Comparison of ENCODE assay signal across 14 cellular contexts in genomic region chr1:45643341-45643740, GRCh38.
"Had no signal": no experiment of that assay in that cellular context is flagged by ENCODE, and none has a peak within 500 bp of the region (broad histone marks: within the 10 kb centered on the region; RNA-seq: fewer than 3 reads in every experiment).

No MANE protein-coding gene starts in this region.

- H3K27me3 Mint-ChIP-seq: activated CD4-positive, alpha-beta memory T cell treated with anti-CD3 and anti-CD28 coated beads, Interleukin-2, amount 10 ng/mL, durations not matched to agents 7 days and 5 days; dendritic cell treated with granulocyte-macrophage colony-stimulating factor and Interleukin-4, amounts not matched to agents 40 ng/mL and 50 ng/mL, for 4 days; naive thymus-derived CD8-positive, alpha-beta T cell had no signal

- H3K9me3 Mint-ChIP-seq: activated CD4-positive, alpha-beta memory T cell treated with anti-CD3 and anti-CD28 coated beads, Interleukin-2, amount 10 ng/mL, durations not matched to agents 7 days and 5 days; activated naive CD4-positive, alpha-beta T cell treated with anti-CD3 and anti-CD28 coated beads for 36 hours; dendritic cell treated with granulocyte-macrophage colony-stimulating factor and Interleukin-4, amounts not matched to agents 40 ng/mL and 50 ng/mL, for 4 days; endodermal cell; naive thymus-derived CD8-positive, alpha-beta T cell; T-helper 2 cell treated with Interferon-gamma antibody and Interleukin-4, amounts not matched to agents 5 μg/mL and 100 μg/mL, for 36 hours had no signal

- H3K27ac Mint-ChIP-seq: activated CD4-positive, alpha-beta memory T cell treated with anti-CD3 and anti-CD28 coated beads, Interleukin-2, amount 10 ng/mL, durations not matched to agents 7 days and 5 days; activated naive CD4-positive, alpha-beta T cell treated with anti-CD3 and anti-CD28 coated beads for 36 hours; dendritic cell treated with granulocyte-macrophage colony-stimulating factor and Interleukin-4, amounts not matched to agents 40 ng/mL and 50 ng/mL, for 4 days; T-helper 2 cell treated with Interferon-gamma antibody and Interleukin-4, amounts not matched to agents 5 μg/mL and 100 μg/mL, for 36 hours had no signal

- ATAC-seq: naive thymus-derived CD8-positive, alpha-beta T cell had no signal

- DNase-seq: activated CD4-positive, alpha-beta memory T cell treated with anti-CD3 and anti-CD28 coated beads, Interleukin-2, amount 10 ng/mL, durations not matched to agents 7 days and 5 days; activated naive CD4-positive, alpha-beta T cell treated with anti-CD3 and anti-CD28 coated beads for 36 hours; adrenal gland; endodermal cell; erythroblast; naive thymus-derived CD8-positive, alpha-beta T cell; occipital lobe; psoas muscle; right lobe of liver; stimulated activated CD4-positive, alpha-beta T cell treated with anti-CD3 and anti-CD28 coated beads, Interleukin-2, amount 100 ng/mL, for 24 hours; stimulated activated naive CD4-positive, alpha-beta T cell; substantia nigra had no signal

- H3K27ac ChIP-seq: adrenal gland, psoas muscle, right lobe of liver had no signal

- H3K4me3 Mint-ChIP-seq: activated CD4-positive, alpha-beta memory T cell treated with anti-CD3 and anti-CD28 coated beads, Interleukin-2, amount 10 ng/mL, durations not matched to agents 7 days and 5 days; activated naive CD4-positive, alpha-beta T cell treated with anti-CD3 and anti-CD28 coated beads for 36 hours; dendritic cell treated with granulocyte-macrophage colony-stimulating factor and Interleukin-4, amounts not matched to agents 40 ng/mL and 50 ng/mL, for 4 days; endodermal cell; naive thymus-derived CD8-positive, alpha-beta T cell; T-helper 2 cell treated with Interferon-gamma antibody and Interleukin-4, amounts not matched to agents 5 μg/mL and 100 μg/mL, for 36 hours had no signal

- H3K4me1 Mint-ChIP-seq: endodermal cell had no signal
